9 cellular contexts compared by ENCODE assay signal in the genomic region with DNA sequence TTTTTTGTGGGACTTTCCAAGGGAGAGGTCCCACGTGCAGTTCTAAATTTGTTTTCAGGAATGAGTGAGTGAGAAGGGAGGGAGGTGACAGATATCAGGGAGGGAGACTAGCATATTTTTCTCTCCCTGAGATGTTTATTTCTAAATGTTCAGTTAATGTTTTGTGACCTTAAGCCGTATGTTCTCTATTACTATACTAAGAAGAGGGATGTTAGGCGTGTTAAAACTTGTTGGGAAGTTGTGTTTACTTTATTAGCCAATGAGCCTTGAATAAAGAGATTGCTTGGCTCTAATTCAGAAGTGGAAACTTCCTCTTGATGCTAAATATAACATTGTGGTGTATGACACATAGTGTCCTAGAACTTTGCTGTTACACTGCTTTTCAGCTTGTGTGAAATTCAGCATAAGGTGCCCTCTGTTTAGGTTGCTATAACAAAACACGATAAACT. TPM values are rescaled to one million over a fixed set of nuclear protein-coding genes. Genes with fewer than 3 reads are reported as not detected.
A peak's percentile ranks its signal among the peaks of the same experiment; 100 is the strongest.
DNase-seq lines count a peak whose midpoint lies in the region; ATAC-seq and TF ChIP-seq lines count a peak whose summit lies in the region.
"Had no signal": no experiment of that assay in that cellular context is flagged by ENCODE, and none has a peak within 500 bp of the region (broad histone marks: within the 10 kb centered on the region; RNA-seq: fewer than 3 reads in every experiment).

No MANE protein-coding gene starts in this region.

- no peaks in the 10 kb centered on the region for H4K20me1 ChIP-seq in hepatocyte (ENCODE audit: insufficient read depth, poor library complexity, severe bottlenecking)

- no peak for TF ChIP-seq CTCF in heart right ventricle (IDR thresholded peaks at IDR 0.05)
- TF ChIP-seq CTCF in hepatocyte (IDR thresholded peaks at IDR 0.05; ENCODE audit: poor library complexity) = no peak
- no peak for TF ChIP-seq CTCF in WERI-Rb-1 (IDR thresholded peaks at IDR 0.05; ENCODE audit: low read depth, low read length)

- WGBS in heart right ventricle, 2 donors = 26 to 37% methylated on average over 4 of the region's 4 CpGs
- 62% methylated on average over 4 of the region's 4 CpGs for WGBS in hepatocyte (ENCODE audit: low lambda C conversion rate, missing lambda C conversion rate)

- no peaks in the 10 kb centered on the region for H3K79me2 ChIP-seq in hepatocyte

- H3K9me2 ChIP-seq in hepatocyte (replicated peaks; ENCODE audit: insufficient read depth) = no peaks in the 10 kb centered on the region

- peaks cover 0 to 17% (median 3%) of the 10 kb centered on the region in 9 donors for H3K4me1 ChIP-seq in heart right ventricle
- no peaks in the 10 kb centered on the region for H3K4me1 ChIP-seq in hepatocyte (ENCODE audit: insufficient read depth)

- intact Hi-C loops in heart right ventricle (cut with DNase I) = no loop called here

- peak; percentile 60 for ATAC-seq in GM21576 (IDR thresholded peaks at IDR 0.05; ENCODE audit: unreplicated experiment)
- ATAC-seq in heart right ventricle = peak; percentile 58 to 95 (median 78)

- no peaks in the 10 kb centered on the region for H3K27me3 ChIP-seq in heart right ventricle
- H3K27me3 ChIP-seq in hepatocyte = no peaks in the 10 kb centered on the region
- H3K27me3 ChIP-seq in WERI-Rb-1 (ENCODE audit: insufficient read depth, low read depth, severe bottlenecking) = no peaks in the 10 kb centered on the region

- no peak overlapping the region for H2AFZ ChIP-seq in hepatocyte

- no peak overlapping the region for H3K4me3 ChIP-seq in heart right ventricle
- no peak overlapping the region for H3K4me3 ChIP-seq in hepatocyte
- no peak overlapping the region for H3K4me3 ChIP-seq in WERI-Rb-1 (ENCODE audit: low read depth, low read length)

- DNase-seq in AG20443 (ENCODE audit: low spot score) (peak; percentile 30), NOMO-1 treated with dmso at 0.1 percent for 144 hours (lab: John Stamatoyannopoulos, UW; ENCODE audit: unreplicated experiment) (peak; percentile 37), heart right ventricle (no peak), HEK293T (ENCODE audit: extremely low spot score) (no peak), hepatocyte (ENCODE audit: low spot score) (no peak), WERI-Rb-1 (no peak)
- DNase-seq in activated CD4-positive, alpha-beta T cell treated with anti-CD3 and anti-CD28 coated beads for 4 hours = no peak
- DNase-seq: naive B cell had no signal

- no peaks in the 10 kb centered on the region for H3K36me3 ChIP-seq in heart right ventricle
- H3K36me3 ChIP-seq in hepatocyte (replicated peaks; ENCODE audit: insufficient read depth, low read depth) = no peaks in the 10 kb centered on the region
- H3K36me3 ChIP-seq in WERI-Rb-1 = no peaks in the 10 kb centered on the region

- peak overlapping the region in 6 of 10 donors; percentile 9 to 70 (median 44) for H3K27ac ChIP-seq in heart right ventricle
- H3K27ac ChIP-seq in hepatocyte = no peak overlapping the region
- H3K27ac ChIP-seq in WERI-Rb-1 = no peak overlapping the region

- no peak overlapping the region for H3K4me2 ChIP-seq in hepatocyte

- H3K9me3 ChIP-seq in heart right ventricle = peaks cover 0 to 15% (median 0%) of the 10 kb centered on the region in 11 donors
- H3K9me3 ChIP-seq in hepatocyte (ENCODE audit: low read depth) = no peaks in the 10 kb centered on the region
- no peaks in the 10 kb centered on the region for H3K9me3 ChIP-seq in WERI-Rb-1 (ENCODE audit: severe bottlenecking)

- POLR2A ChIA-PET in HEK293T (lab: Yijun Ruan, JAX) = no interaction called here

- CTCF ChIA-PET in HEK293T (lab: Yijun Ruan, JAX) = no interaction called here

TF ChIP-seq in HEK293T, 16 proteins besides CTCF, POLR2A, EP300 and RAD21:
- TF ChIP-seq SP1 (IDR thresholded peaks at IDR 0.05) (no peak), ARNT (IDR thresholded peaks at IDR 0.05) (no peak), SUZ12 (IDR thresholded peaks at IDR 0.05) (no peak), LEF1 (IDR thresholded peaks at IDR 0.05; ENCODE audit: borderline replicate concordance) (no peak), CTBP1 (IDR thresholded peaks at IDR 0.05; ENCODE audit: borderline replicate concordance) (no peak), FOXM1 (IDR thresholded peaks at IDR 0.05; ENCODE audit: borderline replicate concordance) (no peak), FOXA1 (IDR thresholded peaks at IDR 0.05) (no peak), HDGF (IDR thresholded peaks at IDR 0.05; ENCODE audit: borderline replicate concordance) (no peak), NFRKB (IDR thresholded peaks at IDR 0.05) (no peak), L3MBTL2 (conservative IDR thresholded peaks at IDR 0.05) (no peak), BHLHE40 (IDR thresholded peaks at IDR 0.05; ENCODE audit: borderline replicate concordance) (no peak), ELF4 (IDR thresholded peaks at IDR 0.05) (no peak), ZNF384 (IDR thresholded peaks at IDR 0.05) (no peak), FOXK2 (IDR thresholded peaks at IDR 0.05) (no peak)
- TF ChIP-seq, protein P1, sequence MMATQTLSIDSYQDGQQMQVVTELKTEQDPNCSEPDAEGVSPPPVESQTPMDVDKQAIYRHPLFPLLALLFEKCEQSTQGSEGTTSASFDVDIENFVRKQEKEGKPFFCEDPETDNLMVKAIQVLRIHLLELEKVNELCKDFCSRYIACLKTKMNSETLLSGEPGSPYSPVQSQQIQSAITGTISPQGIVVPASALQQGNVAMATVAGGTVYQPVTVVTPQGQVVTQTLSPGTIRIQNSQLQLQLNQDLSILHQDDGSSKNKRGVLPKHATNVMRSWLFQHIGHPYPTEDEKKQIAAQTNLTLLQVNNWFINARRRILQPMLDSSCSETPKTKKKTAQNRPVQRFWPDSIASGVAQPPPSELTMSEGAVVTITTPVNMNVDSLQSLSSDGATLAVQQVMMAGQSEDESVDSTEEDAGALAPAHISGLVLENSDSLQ (IDR thresholded peaks at IDR 0.05) = no peak

RNA-seq across cellular contexts. Expression of gene DNAH11, which starts 37.3 kb away (rescaled TPM):
- total RNA-seq in heart right ventricle (under 1 TPM in 8 of 10 donors, not detected in 2; 0.03 to 0.59 (median 0.19) TPM), hepatocyte (0.43 and 2.0 TPM in 2 replicates)
- polyA plus RNA-seq in heart right ventricle (under 1 TPM; 0.13 to 0.37 TPM), hepatocyte (0.38 and 1.3 TPM in 2 replicates)

Comparison
In these comparisons a context has a peak if more than half of its experiments do, and no peak if none do; other contexts are left out.
1. DNase-seq: peak in AG20443 (single experiment) and NOMO-1 treated with dmso at 0.1 percent for 144 hours (single experiment); none in heart right ventricle (0 of 2), HEK293T (single experiment), hepatocyte (single experiment), activated CD4-positive, alpha-beta T cell treated with anti-CD3 and anti-CD28 coated beads for 4 hours (0 of 2) and WERI-Rb-1 (single experiment).
2. H3K27ac ChIP-seq: peak in heart right ventricle (6 of 10); none in hepatocyte (single experiment) and WERI-Rb-1 (single experiment).